ENCODE assay signal across 19 cellular contexts in the genomic region with DNA sequence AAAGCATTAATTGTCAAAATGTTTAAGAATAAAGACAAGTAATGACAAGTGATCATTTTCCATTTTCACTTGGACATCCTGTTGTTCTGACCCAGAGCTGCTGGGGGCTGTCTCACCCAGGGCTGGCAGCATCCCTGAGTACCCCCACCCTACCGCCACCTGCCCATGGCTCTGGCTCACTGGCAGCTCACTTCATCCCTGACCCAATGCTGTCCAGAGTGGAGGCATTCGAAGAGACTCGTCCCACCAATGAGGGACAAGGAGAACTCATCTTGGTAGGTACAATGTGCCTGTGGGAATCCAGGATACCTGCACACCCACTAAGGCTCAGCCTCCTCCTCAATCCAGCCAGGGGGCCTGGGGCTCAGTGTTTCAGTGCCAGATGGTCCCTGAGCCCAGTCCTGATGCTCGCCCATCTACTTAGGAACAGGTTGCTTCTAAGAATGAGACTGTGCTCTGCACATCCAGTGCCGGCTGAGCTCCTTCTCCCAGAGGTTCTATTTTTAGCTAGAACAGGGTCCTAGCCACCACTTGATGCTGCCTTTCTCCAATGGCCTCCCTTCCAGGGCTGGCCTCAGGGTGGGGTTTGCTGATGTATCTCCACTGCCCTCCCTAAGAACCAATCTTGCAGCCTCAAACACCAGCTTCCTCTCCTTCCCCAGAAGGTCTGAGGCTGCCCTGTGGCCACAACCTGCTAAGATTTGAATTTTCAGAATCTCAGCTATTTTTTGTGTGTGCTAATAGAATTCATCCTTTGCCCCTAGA. TPM values are rescaled to one million over a fixed set of nuclear protein-coding genes. Genes with fewer than 3 reads are reported as not detected.
DNase-seq lines count a peak whose midpoint lies in the region; ATAC-seq and TF ChIP-seq lines count a peak whose summit lies in the region.
"Had no signal": no experiment of that assay in that cellular context is flagged by ENCODE, and none has a peak within 500 bp of the region (broad histone marks: within the 10 kb centered on the region; RNA-seq: fewer than 3 reads in every experiment).

No MANE protein-coding gene starts in this region.

- CTCF ChIA-PET in activated CD8-positive, alpha-beta memory T cell treated with anti-CD3 and anti-CD28 coated beads, Interleukin-2, amount 10 ng/mL, durations not matched to agents 7 days and 5 days (lab: Charles Lee), result no interaction called here

- peaks cover 2% of the 10 kb centered on the region for H3K27me3 Mint-ChIP-seq in activated CD8-positive, alpha-beta memory T cell treated with anti-CD3 and anti-CD28 coated beads, Interleukin-2, amount 10 ng/mL, durations not matched to agents 7 days and 5 days
- peaks cover 21% of the 10 kb centered on the region for H3K27me3 Mint-ChIP-seq in type B pancreatic cell

- H3K4me1 Mint-ChIP-seq in activated CD8-positive, alpha-beta memory T cell treated with anti-CD3 and anti-CD28 coated beads, Interleukin-2, amount 10 ng/mL, durations not matched to agents 7 days and 5 days, result no peaks in the 10 kb centered on the region
- peaks cover 4% of the 10 kb centered on the region for H3K4me1 Mint-ChIP-seq in type B pancreatic cell (ENCODE audit: unreplicated experiment)
- H3K4me1 Mint-ChIP-seq: CD4-positive, CD25-positive, alpha-beta regulatory T cell had no signal

- H3K36me3 ChIP-seq in right atrium auricular region (no peaks in the 10 kb centered on the region), heart right ventricle (no peaks in the 10 kb centered on the region)
- H3K36me3 ChIP-seq: BE2C had no signal

- intact Hi-C loops in heart right ventricle (cut with DNase I), result no loop called here

- TF ChIP-seq CTCF in right atrium auricular region (IDR thresholded peaks at IDR 0.05), result no peak
- no peak for TF ChIP-seq CTCF in heart right ventricle (IDR thresholded peaks at IDR 0.05)
- no peak for TF ChIP-seq CTCF in type B pancreatic cell (conservative IDR thresholded peaks at IDR 0.05)

- H3K27ac ChIP-seq in right atrium auricular region (no peak overlapping the region), heart right ventricle (no peak overlapping the region)

- ATAC-seq in heart right ventricle (no peak), HG03378 (IDR thresholded peaks at IDR 0.05; ENCODE audit: unreplicated experiment) (no peak)
- no peak for ATAC-seq in activated CD8-positive, alpha-beta memory T cell treated with anti-CD3 and anti-CD28 coated beads, Interleukin-2, amount 10 ng/mL, durations not matched to agents 7 days and 5 days
- ATAC-seq: GM12878 had no signal

- no peaks in the 10 kb centered on the region for H3K4me1 ChIP-seq in right atrium auricular region
- no peaks in the 10 kb centered on the region for H3K4me1 ChIP-seq in heart right ventricle
- H3K4me1 ChIP-seq: BE2C, Caco-2 had no signal

- H3K4me3 Mint-ChIP-seq in activated CD8-positive, alpha-beta memory T cell treated with anti-CD3 and anti-CD28 coated beads, Interleukin-2, amount 10 ng/mL, durations not matched to agents 7 days and 5 days, result no peak overlapping the region
- H3K4me3 Mint-ChIP-seq in type B pancreatic cell, result no peak overlapping the region
- H3K4me3 Mint-ChIP-seq: HFFc6 had no signal

- no peaks in the 10 kb centered on the region for H3K9me3 Mint-ChIP-seq in activated CD8-positive, alpha-beta memory T cell treated with anti-CD3 and anti-CD28 coated beads, Interleukin-2, amount 10 ng/mL, durations not matched to agents 7 days and 5 days (ENCODE audit: low read depth)
- no peaks in the 10 kb centered on the region for H3K9me3 Mint-ChIP-seq in type B pancreatic cell
- H3K9me3 Mint-ChIP-seq: CD4-positive, CD25-positive, alpha-beta regulatory T cell; HFFc6 had no signal

- H3K4me3 ChIP-seq in right atrium auricular region, result no peak overlapping the region
- no peak overlapping the region for H3K4me3 ChIP-seq in heart right ventricle
- H3K4me3 ChIP-seq: GM12878 had no signal

- H3K9me3 ChIP-seq in right atrium auricular region (no peaks in the 10 kb centered on the region), heart right ventricle (no peaks in the 10 kb centered on the region)
- H3K9me3 ChIP-seq: BE2C, Caco-2 had no signal

- 87% methylated on average over 5 of the region's 5 CpGs for WGBS in heart right ventricle, 2 donors

- DNase-seq in right atrium auricular region (ENCODE audit: low spot score) (peak; percentile 48), heart right ventricle (no peak), erythroblast (lab: John Stamatoyannopoulos, UW) (peak; percentile 15 to 32), type B pancreatic cell (ENCODE audit: extremely low spot score, unreplicated experiment) (peak; percentile 34), nucleus accumbens (lab: John Stamatoyannopoulos, UW) (no peak), cerebellum (ENCODE audit: low spot score) (no peak)
- DNase-seq in activated CD8-positive, alpha-beta memory T cell treated with anti-CD3 and anti-CD28 coated beads, Interleukin-2, amount 10 ng/mL, durations not matched to agents 7 days and 5 days, result peak; percentile 27
- DNase-seq: BE2C; Caco-2; CD4-positive, CD25-positive, alpha-beta regulatory T cell; HFFc6; KG1; NCI-H1105 treated with DMSO at 0.1 percent for 48 hours; NCI-H1694; NCI-H2227 treated with DMSO at 0.1 percent for 48 hours; NCI-H510A treated with DMSO at 0.1 percent for 48 hours; Right ventricle myocardium superior had no signal

- no peak for TF ChIP-seq POLR2A in erythroblast (IDR thresholded peaks at IDR 0.05; ENCODE audit: low read length)

- H3K27ac Mint-ChIP-seq in activated CD8-positive, alpha-beta memory T cell treated with anti-CD3 and anti-CD28 coated beads, Interleukin-2, amount 10 ng/mL, durations not matched to agents 7 days and 5 days, result no peak overlapping the region
- no peak overlapping the region for H3K27ac Mint-ChIP-seq in type B pancreatic cell
- H3K27ac Mint-ChIP-seq: CD4-positive, CD25-positive, alpha-beta regulatory T cell; HFFc6 had no signal

- H3K27me3 ChIP-seq in right atrium auricular region, result no peaks in the 10 kb centered on the region
- H3K27me3 ChIP-seq in heart right ventricle, result no peaks in the 10 kb centered on the region
- H3K27me3 ChIP-seq: BE2C had no signal

- H3K36me3 Mint-ChIP-seq in activated CD8-positive, alpha-beta memory T cell treated with anti-CD3 and anti-CD28 coated beads, Interleukin-2, amount 10 ng/mL, durations not matched to agents 7 days and 5 days, result no peaks in the 10 kb centered on the region
- no peaks in the 10 kb centered on the region for H3K36me3 Mint-ChIP-seq in type B pancreatic cell
- H3K36me3 Mint-ChIP-seq: CD4-positive, CD25-positive, alpha-beta regulatory T cell had no signal

RNA-seq across cellular contexts. Expression of a gene that starts 53.7 kb away (rescaled TPM):
- total RNA-seq in right atrium auricular region (1 to 10 TPM; 1.1 to 1.4 TPM), heart right ventricle (1 to 10 TPM in 9 of 10 donors, under 1 TPM in 1; 0.92 to 5.7 (median 2.8) TPM), type B pancreatic cell (ENCODE audit: low replicate concordance) (1.6 and 5.0 TPM in 2 replicates), cerebellum (119 TPM)
- polyA plus RNA-seq in heart right ventricle, result 1 to 10 TPM in 1 of 2 donors, under 1 TPM in 1; 0.16 to 1.2 TPM
- total RNA-seq in activated CD8-positive, alpha-beta memory T cell treated with anti-CD3 and anti-CD28 coated beads, Interleukin-2, amount 10 ng/mL, durations not matched to agents 7 days and 5 days, result 1 to 10 TPM in 1 of 2 experiments, under 1 TPM in 1; 0.45 to 1.2 TPM
- total RNA-seq: Caco-2, HFFc6 had no signal

Comparison
In these comparisons a context has a peak if more than half of its experiments do, and no peak if none do; other contexts are left out.
1. DNase-seq: peak in right atrium auricular region (single experiment), activated CD8-positive, alpha-beta memory T cell treated with anti-CD3 and anti-CD28 coated beads, Interleukin-2, amount 10 ng/mL, durations not matched to agents 7 days and 5 days (single experiment), erythroblast (2 of 2) and type B pancreatic cell (single experiment); none in heart right ventricle (0 of 2), nucleus accumbens (0 of 56) and cerebellum (single experiment).
2. RNA of a gene that starts 53.7 kb away (total RNA-seq): 119 TPM in cerebellum (single experiment); 1.6 to 5.0 TPM in type B pancreatic cell, 0.92 to 5.7 TPM in heart right ventricle, 1.1 to 1.4 TPM in right atrium auricular region and 0.45 to 1.2 TPM in activated CD8-positive, alpha-beta memory T cell treated with anti-CD3 and anti-CD28 coated beads, Interleukin-2, amount 10 ng/mL, durations not matched to agents 7 days and 5 days; every median in the first group is over 10 times any median in the second.